In genomic region chr7:2431260-2431867, GRCh38 we compare ENCODE assay signal across 8 cellular contexts. TPM values are rescaled to one million over a fixed set of nuclear protein-coding genes. Genes with fewer than 3 reads are reported as not detected.
DNase-seq lines count a peak whose midpoint lies in the region; ATAC-seq, FAIRE-seq and TF ChIP-seq lines count a peak whose summit lies in the region.

No MANE protein-coding gene starts in this region.

- TF ChIP-seq CTCF in 22Rv1 (IDR thresholded peaks at IDR 0.05) (peak; percentile 65), foreskin keratinocyte (conservative IDR thresholded peaks at IDR 0.05) (peak; percentile 60), transverse colon (IDR thresholded peaks at IDR 0.05) (peak; percentile 29 to 48 (median 38))

- FAIRE-seq in GM19239 (lab: Jason Lieb, UNC) = peak; percentile 33

- H3K27ac ChIP-seq in 22Rv1 (no peak overlapping the region), foreskin keratinocyte (no peak overlapping the region), transverse colon (no peak overlapping the region)

- H3K9me3 Mint-ChIP-seq in activated CD4-positive, alpha-beta T cell treated with anti-CD3 and anti-CD28 coated beads, Interleukin-2, amount 10 ng/mL, durations not matched to agents 24 days and 14 days = peaks cover 5% of the 10 kb centered on the region

- peaks cover 0 to 6% (median 0%) of the 10 kb centered on the region in 4 donors for H3K36me3 ChIP-seq in transverse colon

- H3K27ac Mint-ChIP-seq in activated CD4-positive, alpha-beta T cell treated with anti-CD3 and anti-CD28 coated beads, Interleukin-2, amount 10 ng/mL, durations not matched to agents 24 days and 14 days = no peak overlapping the region

- H3K36me3 Mint-ChIP-seq in activated CD4-positive, alpha-beta T cell treated with anti-CD3 and anti-CD28 coated beads, Interleukin-2, amount 10 ng/mL, durations not matched to agents 24 days and 14 days (ENCODE audit: low read depth) = peaks cover 34% of the 10 kb centered on the region

- no peak for TF ChIP-seq POLR2A in transverse colon (IDR thresholded peaks at IDR 0.05)

- 80 to 100% methylated on average over 1 to 3 of the region's 3 CpGs for WGBS in transverse colon (ENCODE audit: low coverage in 1 of 2), 2 donors

- peaks cover 7% of the 10 kb centered on the region for H3K4me1 Mint-ChIP-seq in activated CD4-positive, alpha-beta T cell treated with anti-CD3 and anti-CD28 coated beads, Interleukin-2, amount 10 ng/mL, durations not matched to agents 24 days and 14 days

- no peaks in the 10 kb centered on the region for H3K27me3 ChIP-seq in foreskin keratinocyte
- H3K27me3 ChIP-seq in transverse colon = no peaks in the 10 kb centered on the region

- no peak for TF ChIP-seq EP300 in transverse colon (IDR thresholded peaks at IDR 0.05; ENCODE audit: low read depth)

- ATAC-seq in foreskin keratinocyte (peak; percentile 48), GM19397 (IDR thresholded peaks at IDR 0.05; ENCODE audit: unreplicated experiment) (no peak), GM21360 (IDR thresholded peaks at IDR 0.05; ENCODE audit: unreplicated experiment) (no peak), GM21367 (IDR thresholded peaks at IDR 0.05; ENCODE audit: unreplicated experiment) (no peak)

- peaks cover 0 to 8% of the 10 kb centered on the region in 2 donors for H3K9me3 ChIP-seq in transverse colon

- in situ Hi-C loops in transverse colon (cut with MboI; ENCODE audit: low pct_ligation_motif_present in 1 of 4, low pct_unique_long_range_greater_than_20kb in 1 of 4, low sequenced_read_pairs in 3 of 4) = no loop called here

- peak; percentile 66 for DNase-seq in GM19239 (ENCODE audit: insufficient read length, low spot score)
- peak; percentile 80 for DNase-seq in activated CD4-positive, alpha-beta T cell treated with anti-CD3 and anti-CD28 coated beads, Interleukin-2, amount 10 ng/mL, durations not matched to agents 24 days and 14 days
- DNase-seq in foreskin keratinocyte = no peak
- DNase-seq in transverse colon = no peak

- H3K4me3 ChIP-seq in transverse colon = no peak overlapping the region

- H3K4me1 ChIP-seq in foreskin keratinocyte (no peaks in the 10 kb centered on the region), transverse colon (peaks cover 0 to 4% (median 0%) of the 10 kb centered on the region in 4 donors)

- no peaks in the 10 kb centered on the region for H3K27me3 Mint-ChIP-seq in activated CD4-positive, alpha-beta T cell treated with anti-CD3 and anti-CD28 coated beads, Interleukin-2, amount 10 ng/mL, durations not matched to agents 24 days and 14 days

- H3K4me3 Mint-ChIP-seq in activated CD4-positive, alpha-beta T cell treated with anti-CD3 and anti-CD28 coated beads, Interleukin-2, amount 10 ng/mL, durations not matched to agents 24 days and 14 days = no peak overlapping the region

- intact Hi-C loops in activated CD4-positive, alpha-beta T cell treated with anti-CD3 and anti-CD28 coated beads, Interleukin-2, amount 10 ng/mL, durations not matched to agents 24 days and 14 days (cut with micrococcal nuclease) = no loop called here
- intact Hi-C loops in transverse colon (cut with DNase I; ENCODE audit: low total_unique reads) = no loop called here

RNA-seq across cellular contexts. Expression of gene CHST12, which starts 28.0 kb away (rescaled TPM):
- total RNA-seq in activated CD4-positive, alpha-beta T cell treated with anti-CD3 and anti-CD28 coated beads, Interleukin-2, amount 10 ng/mL, durations not matched to agents 24 days and 14 days = 5.8 and 6.4 TPM in 2 replicates
- total RNA-seq in foreskin keratinocyte (6.1 and 7.5 TPM in 2 replicates), transverse colon (100 to 1,000 TPM in 1 of 4 donors, 10 to 100 TPM in 2, 1 to 10 TPM in 1; 7.6 to 136 (median 13.6) TPM)
- polyA plus RNA-seq in foreskin keratinocyte = 10.2 and 10.7 TPM in 2 replicates

RNA-seq across cellular contexts. Expression of gene GRIFIN, which starts 44.8 kb away (rescaled TPM):
- total RNA-seq in activated CD4-positive, alpha-beta T cell treated with anti-CD3 and anti-CD28 coated beads, Interleukin-2, amount 10 ng/mL, durations not matched to agents 24 days and 14 days = not detected in 2 replicates
- total RNA-seq in foreskin keratinocyte = not detected in 2 replicates
- polyA plus RNA-seq in foreskin keratinocyte = not detected in 2 replicates
- not detected for total RNA-seq in transverse colon

Comparison
In these comparisons a context has a peak if more than half of its experiments do, and no peak if none do; other contexts are left out.
1. DNase-seq: peak in GM19239 (single experiment) and activated CD4-positive, alpha-beta T cell treated with anti-CD3 and anti-CD28 coated beads, Interleukin-2, amount 10 ng/mL, durations not matched to agents 24 days and 14 days (single experiment); none in foreskin keratinocyte (0 of 2) and transverse colon (single experiment).
2. Peak in every context shown above with its lines, with median percentiles within 50 percentile points of each other: CTCF ChIP-seq.